In the genomic region with DNA sequence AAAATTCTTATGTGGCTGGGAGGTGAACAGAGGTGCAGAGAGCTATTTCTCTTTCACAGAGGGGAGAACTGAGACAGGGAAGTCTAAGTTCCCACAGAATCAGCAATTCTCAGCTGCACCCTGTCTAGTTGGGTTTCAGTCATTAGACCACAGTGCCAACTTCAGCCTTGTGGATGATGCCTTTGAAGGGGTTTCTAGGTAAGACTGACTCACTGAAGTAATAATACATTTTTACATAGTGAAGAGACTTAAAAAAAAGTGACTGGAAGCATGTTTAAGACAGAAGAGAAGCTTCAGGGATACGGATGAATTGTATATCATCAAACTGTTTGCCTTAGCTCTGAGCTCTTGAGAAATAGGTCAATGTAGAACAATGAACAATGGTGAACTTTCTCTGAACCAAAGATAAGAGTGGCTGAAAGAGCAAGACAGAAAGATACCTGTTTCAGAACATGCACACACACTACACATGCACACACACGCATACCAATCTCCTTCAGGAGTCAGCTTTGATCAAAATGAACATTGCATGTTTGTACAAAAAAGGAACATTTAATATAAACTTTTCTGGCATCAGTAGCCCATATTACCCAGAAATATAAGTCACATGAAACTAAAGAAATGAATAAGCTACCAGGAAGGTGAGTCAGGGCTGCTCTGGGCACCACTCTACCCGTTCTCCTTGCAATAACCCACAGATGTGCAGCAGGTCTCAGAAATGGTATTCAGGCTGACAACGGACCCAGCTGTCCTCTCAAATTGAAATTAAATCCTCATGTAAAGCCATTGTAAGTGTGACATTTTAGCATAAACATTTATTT, we compare ENCODE assay signal across 10 cellular contexts. TPM values are rescaled to one million over a fixed set of nuclear protein-coding genes. Genes with fewer than 3 reads are reported as not detected.
DNase-seq lines count a peak whose midpoint lies in the region; ATAC-seq, FAIRE-seq and TF ChIP-seq lines count a peak whose summit lies in the region.
"Had no signal": no experiment of that assay in that cellular context is flagged by ENCODE, and none has a peak within 500 bp of the region (broad histone marks: within the 10 kb centered on the region; RNA-seq: fewer than 3 reads in every experiment).

No MANE protein-coding gene starts in this region.

- H3K4me3 Mint-ChIP-seq in activated naive CD8-positive, alpha-beta T cell treated with anti-CD3 and anti-CD28 coated beads for 36 hours: peak overlapping the region; percentile 54
- H3K4me3 Mint-ChIP-seq in natural killer cell: peak overlapping the region; percentile 21

- no peaks in the 10 kb centered on the region for H3K9me3 ChIP-seq in upper lobe of left lung
- H3K9me3 ChIP-seq: uterus had no signal

- peak; percentile 57 for FAIRE-seq in GM12892 (lab: Jason Lieb, UNC)

- H3K4me3 ChIP-seq in upper lobe of left lung: no peak overlapping the region
- H3K4me3 ChIP-seq: uterus had no signal

- no peaks in the 10 kb centered on the region for H3K9me3 Mint-ChIP-seq in activated naive CD8-positive, alpha-beta T cell treated with anti-CD3 and anti-CD28 coated beads for 36 hours
- H3K9me3 Mint-ChIP-seq in natural killer cell: no peaks in the 10 kb centered on the region

- no peaks in the 10 kb centered on the region for H3K27me3 Mint-ChIP-seq in activated naive CD8-positive, alpha-beta T cell treated with anti-CD3 and anti-CD28 coated beads for 36 hours
- H3K27me3 Mint-ChIP-seq in natural killer cell (ENCODE audit: low read depth in 2 of 2): no peaks in the 10 kb centered on the region

- H3K27me3 ChIP-seq in upper lobe of left lung: no peaks in the 10 kb centered on the region
- H3K27me3 ChIP-seq: uterus had no signal

- WGBS in upper lobe of left lung, 2 donors: 73 to 79% methylated on average over 4 of the region's 4 CpGs

- no peak for TF ChIP-seq EP300 in upper lobe of left lung (IDR thresholded peaks at IDR 0.05)

- H3K4me1 ChIP-seq in upper lobe of left lung: peaks cover 0 to 2% (median 0%) of the 10 kb centered on the region in 4 donors
- H3K4me1 ChIP-seq: uterus had no signal

- no peaks in the 10 kb centered on the region for H3K36me3 ChIP-seq in upper lobe of left lung
- H3K36me3 ChIP-seq: uterus had no signal

- intact Hi-C loops in natural killer cell (cut with micrococcal nuclease): no loop called here

- ATAC-seq in HG03432 (IDR thresholded peaks at IDR 0.05; ENCODE audit: unreplicated experiment): peak; percentile 85
- peak; percentile 76 to 90 (median 86) for ATAC-seq in natural killer cell
- ATAC-seq in upper lobe of left lung (ENCODE audit: low FRiP score in 2 of 2): no peak

- H3K4me1 Mint-ChIP-seq in activated naive CD8-positive, alpha-beta T cell treated with anti-CD3 and anti-CD28 coated beads for 36 hours: peaks cover 10% of the 10 kb centered on the region
- peaks cover 47 to 50% of the 10 kb centered on the region in 2 donors for H3K4me1 Mint-ChIP-seq in natural killer cell

- DNase-seq in GM12892 (ENCODE audit: insufficient read length) (no peak), natural killer cell (no peak), NCI-H2171 treated with DMSO at 0.1 percent for 48 hours (lab: John Stamatoyannopoulos, UW) (no peak), DMS 273 (lab: John Stamatoyannopoulos, UW; ENCODE audit: unreplicated experiment) (no peak), upper lobe of left lung (no peak), caudate nucleus (lab: John Stamatoyannopoulos, UW) (no peak)
- no peak for DNase-seq in activated naive CD8-positive, alpha-beta T cell treated with anti-CD3 and anti-CD28 coated beads for 36 hours
- DNase-seq: central memory CD4-positive, alpha-beta T cell; uterus had no signal

- H3K27ac ChIP-seq in upper lobe of left lung (no peak overlapping the region), caudate nucleus (ENCODE audit: low read depth, low read length) (no peak overlapping the region)
- H3K27ac ChIP-seq: uterus had no signal

- peak overlapping the region; percentile 86 for H3K27ac Mint-ChIP-seq in activated naive CD8-positive, alpha-beta T cell treated with anti-CD3 and anti-CD28 coated beads for 36 hours
- H3K27ac Mint-ChIP-seq in natural killer cell: peak overlapping the region; percentile 83 to 91

- TF ChIP-seq CTCF in natural killer cell (IDR thresholded peaks at IDR 0.05) (no peak), upper lobe of left lung (IDR thresholded peaks at IDR 0.05) (no peak)

- no peak for TF ChIP-seq POLR2A in GM12892 (IDR thresholded peaks at IDR 0.05; ENCODE audit: low read depth, low read length)
- no peak for TF ChIP-seq POLR2A in upper lobe of left lung (IDR thresholded peaks at IDR 0.05)

- H3K36me3 Mint-ChIP-seq in activated naive CD8-positive, alpha-beta T cell treated with anti-CD3 and anti-CD28 coated beads for 36 hours: no peaks in the 10 kb centered on the region
- H3K36me3 Mint-ChIP-seq in natural killer cell: no peaks in the 10 kb centered on the region

RNA-seq across cellular contexts. Expression of a gene that starts 12.6 kb away (rescaled TPM):
- 0.76 TPM for polyA plus RNA-seq in GM12892 (2012; ENCODE audit: missing spikeins)
- total RNA-seq in activated naive CD8-positive, alpha-beta T cell treated with anti-CD3 and anti-CD28 coated beads for 36 hours: 10 to 100 TPM; 71.3 to 74.1 TPM
- total RNA-seq in natural killer cell: 100 to 1,000 TPM; 277 to 340 (median 295) TPM
- total RNA-seq in upper lobe of left lung: 10 to 100 TPM; 24.0 to 97.4 (median 42.5) TPM

Comparison
In these comparisons a context has a peak if more than half of its experiments do, and no peak if none do; other contexts are left out.
1. ATAC-seq: peak in HG03432 (single experiment) and natural killer cell (3 of 3); none in upper lobe of left lung (0 of 2).